Comparison of ENCODE assay signal across 10 cellular contexts in the genomic region with DNA sequence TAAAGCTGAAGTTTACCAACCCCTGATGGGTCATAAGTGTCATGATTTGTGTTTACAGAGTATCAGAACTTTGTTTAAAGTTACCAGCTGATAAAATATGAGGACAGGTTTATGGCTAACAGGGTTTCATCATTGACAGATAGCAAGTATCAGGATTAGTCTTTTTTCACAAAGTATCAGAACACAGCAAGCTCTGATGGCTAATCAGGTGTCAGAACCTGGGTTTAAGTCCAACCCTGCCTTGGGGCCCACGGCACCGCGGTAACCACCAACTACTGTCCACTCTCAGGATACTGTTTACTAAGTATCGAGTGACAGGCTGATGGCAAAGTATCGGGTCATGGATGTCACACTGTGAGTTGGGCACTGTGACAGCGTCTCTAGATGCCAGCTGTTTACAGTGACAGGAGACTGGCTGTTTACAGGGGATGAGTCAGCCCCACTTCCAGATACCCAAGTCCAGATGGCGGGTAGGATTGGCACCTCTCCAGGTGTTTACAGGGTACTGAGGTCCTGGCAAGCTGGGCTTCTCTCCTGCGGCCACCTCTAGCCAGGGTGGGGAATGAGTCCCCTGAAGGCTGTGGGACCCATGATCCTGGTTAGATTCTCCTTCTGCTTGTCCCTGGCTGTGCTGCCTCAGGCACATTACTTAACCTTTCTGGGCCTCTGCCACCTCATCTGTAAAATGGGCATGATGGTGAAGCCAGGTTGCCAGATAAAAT. TPM values are rescaled to one million over a fixed set of nuclear protein-coding genes. Genes with fewer than 3 reads are reported as not detected.
DNase-seq lines count a peak whose midpoint lies in the region; ATAC-seq, FAIRE-seq and TF ChIP-seq lines count a peak whose summit lies in the region.
"Had no signal": no experiment of that assay in that cellular context is flagged by ENCODE, and none has a peak within 500 bp of the region (broad histone marks: within the 10 kb centered on the region; RNA-seq: fewer than 3 reads in every experiment).

No MANE protein-coding gene starts in this region.

- no peak overlapping the region for H2AFZ ChIP-seq in IMR-90 (replicated peaks; ENCODE audit: low read length, poor library complexity)

- H4K91ac ChIP-seq in IMR-90 (ENCODE audit: insufficient read depth, low read depth, low read length), result no peak overlapping the region

- no peak overlapping the region for H3K18ac ChIP-seq in IMR-90 (ENCODE audit: low read depth, low read length)

- peak overlapping the region; percentile 10; the same call in 1 of the 2 replicates for H3K4ac ChIP-seq in IMR-90 (ENCODE audit: low read depth, low read length)

- peaks cover 3% of the 10 kb centered on the region; the same call in 1 of the 2 replicates for H3K9me1 ChIP-seq in IMR-90 (ENCODE audit: insufficient read depth, low read length)

- no peaks in the 10 kb centered on the region for H3K36me3 ChIP-seq in IMR-90 (ENCODE audit: control insufficient read depth, insufficient read depth, low read length)
- no peaks in the 10 kb centered on the region for H3K36me3 ChIP-seq in SJCRH30
- H3K36me3 ChIP-seq in right atrium auricular region, result no peaks in the 10 kb centered on the region

- no peak overlapping the region for H3K9ac ChIP-seq in IMR-90 (ENCODE audit: low read depth, low read length)

- dilution Hi-C loops in IMR-90 (cut with HindIII; ENCODE audit: low sequenced_read_pairs, unreplicated experiment), result no loop called here

- H2BK120ac ChIP-seq in IMR-90 (ENCODE audit: low read depth, low read length), result peak overlapping the region; percentile 26; the same call in 1 of the 2 replicates

- CTCF ChIA-PET in IMR-90 (lab: Yijun Ruan, JAX), result interaction anchor here (0.7 kb wide), 1 partner anchor 212 kb away, joined by 5 read pairs; no protein-coding TSS in a partner anchor

- TF ChIP-seq CTCF in IMR-90 (conservative IDR thresholded peaks at IDR 0.05; ENCODE audit: low read depth, low read length), result no peak
- no peak for TF ChIP-seq CTCF in right atrium auricular region (IDR thresholded peaks at IDR 0.05)

- no peak overlapping the region for H3K14ac ChIP-seq in IMR-90 (replicated peaks; ENCODE audit: low read depth, low read length)

- no peak overlapping the region for H2BK20ac ChIP-seq in IMR-90 (ENCODE audit: low read depth, low read length)

- no peak overlapping the region for H2AK9ac ChIP-seq in IMR-90 (replicated peaks; ENCODE audit: low read depth, low read length, poor library complexity)

- H2AK5ac ChIP-seq in IMR-90 (ENCODE audit: low read depth, low read length), result peak overlapping the region; percentile 56; the same call in 1 of the 2 replicates

- no peak overlapping the region for H2BK15ac ChIP-seq in IMR-90 (ENCODE audit: low read depth, low read length)

- no peak for TF ChIP-seq RAD21 in IMR-90 (IDR thresholded peaks at IDR 0.05; ENCODE audit: low read length)

- no peak overlapping the region for H3K56ac ChIP-seq in IMR-90 (ENCODE audit: extremely low read depth, insufficient read depth, low read length)

- no peak for TF ChIP-seq POLR2A in IMR-90 (IDR thresholded peaks at IDR 0.05; ENCODE audit: low read depth, low read length)

- H3K23ac ChIP-seq in IMR-90 (ENCODE audit: low read depth, low read length), result no peak overlapping the region; the same call in 1 of the 2 replicates

- no TSS peak for BruUV-seq in IMR-90 (replicated peaks; lab: Mats Ljungman, UMichigan)

- H4K8ac ChIP-seq in IMR-90 (ENCODE audit: low read depth in 2 of 2, low read length in 2 of 2), result no peak overlapping the region; a peak in 1 of 4 replicates

- WGBS in IMR-90 (ENCODE audit: extremely low coverage in 2 of 2, insufficient read length in 1 of 2), 2 experiments, result 40% methylated on average over 1 of the region's 8 CpGs; no CpG with 5 or more reads in 1 of the 2 experiments

- H3K9me3 ChIP-seq in IMR-90 (ENCODE audit: control insufficient read depth, insufficient read depth, low read length) (no peaks in the 10 kb centered on the region), SJCRH30 (replicated peaks) (no peaks in the 10 kb centered on the region), right atrium auricular region (no peaks in the 10 kb centered on the region)

- in situ Hi-C loops in IMR-90 (cut with MboI; ENCODE audit: low sequenced_read_pairs), result no loop called here

- ATAC-seq in IMR-90 (ENCODE audit: low read depth), result peak; percentile 29
- ATAC-seq in GM21576 (IDR thresholded peaks at IDR 0.05; ENCODE audit: unreplicated experiment), result no peak
- ATAC-seq in HG03108 (IDR thresholded peaks at IDR 0.05; ENCODE audit: unreplicated experiment), result no peak

- no peaks in the 10 kb centered on the region for H3K27me3 ChIP-seq in IMR-90 (ENCODE audit: control insufficient read depth, insufficient read depth, low read length)
- peaks cover 8% of the 10 kb centered on the region; the same call in 1 of the 2 replicates for H3K27me3 ChIP-seq in SJCRH30
- H3K27me3 ChIP-seq in right atrium auricular region, result no peaks in the 10 kb centered on the region

- H2BK5ac ChIP-seq in IMR-90 (ENCODE audit: low read depth, low read length, poor library complexity, severe bottlenecking), result no peak overlapping the region

- intact Hi-C loops in IMR-90 (cut with micrococcal nuclease), result no loop called here

- no peak overlapping the region; the same call in 1 of the 2 replicates for H3K4me2 ChIP-seq in IMR-90 (ENCODE audit: low read depth, low read length)

- FAIRE-seq in GM19239 (lab: Jason Lieb, UNC), result no peak

- POLR2A ChIA-PET in IMR-90 (lab: Charles Lee; ENCODE audit: unreplicated experiment), result no interaction called here

- no peaks in the 10 kb centered on the region; the same call in 1 of the 2 replicates for H4K20me1 ChIP-seq in IMR-90 (ENCODE audit: insufficient read depth, low read length)

- H3K27ac ChIP-seq in IMR-90 (ENCODE audit: insufficient read depth, low read length) (no peak overlapping the region), SJCRH30 (no peak overlapping the region), right atrium auricular region (peak overlapping the region; percentile 37 to 78)

- no peak overlapping the region for H3K4me3 ChIP-seq in IMR-90 (ENCODE audit: insufficient read depth, low read depth, low read length)
- no peak overlapping the region for H3K4me3 ChIP-seq in SJCRH30
- H3K4me3 ChIP-seq in right atrium auricular region, result no peak overlapping the region

- H3K4me1 ChIP-seq in IMR-90 (ENCODE audit: control insufficient read depth, insufficient read depth, low read length), result peaks cover 3% of the 10 kb centered on the region
- no peaks in the 10 kb centered on the region; the same call in 1 of the 2 replicates for H3K4me1 ChIP-seq in SJCRH30
- peaks cover 0 to 10% of the 10 kb centered on the region in 2 donors for H3K4me1 ChIP-seq in right atrium auricular region

- no peaks in the 10 kb centered on the region for H3K79me1 ChIP-seq in IMR-90 (ENCODE audit: low read depth in 1 of 2, low read length in 2 of 2)

- DNase-seq in A172 (ENCODE audit: low spot score), result peak; percentile 64
- peak; percentile 32 for DNase-seq in IMR-90
- peak; percentile 30 to 50 for DNase-seq in SJCRH30
- peak; percentile 70 for DNase-seq in right atrium auricular region (ENCODE audit: low spot score)
- no peak for DNase-seq in GM19239 (ENCODE audit: insufficient read length, low spot score)
- DNase-seq in stimulated activated CD4-positive, alpha-beta T cell treated with anti-CD3 and anti-CD28 coated beads, Interleukin-2, amount 100 ng/mL, for 24 hours, result no peak
- DNase-seq: activated T-cell treated with anti-CD3 and anti-CD28 coated beads, Interleukin-2, amount 50 U/mL, for 72 hours; stimulated activated CD4-positive, alpha-beta T cell treated with anti-CD3 and anti-CD28 coated beads, Interleukin-2, amount 100 ng/mL, for 48 hours had no signal

- H4K5ac ChIP-seq in IMR-90 (ENCODE audit: low read depth, low read length), result no peak overlapping the region

TF ChIP-seq in IMR-90, 13 proteins besides CTCF, POLR2A, EP300 and RAD21:
- TF ChIP-seq NFE2L2 (IDR thresholded peaks at IDR 0.05; ENCODE audit: low read depth, low read length), result no peak
- TF ChIP-seq FOS (IDR thresholded peaks at IDR 0.05; ENCODE audit: low read depth, low read length), result peak; percentile 12; the same call in 1 of the 2 replicates
- no peak for TF ChIP-seq CHD1 (IDR thresholded peaks at IDR 0.05; ENCODE audit: low read depth, low read length)
- no peak for TF ChIP-seq BHLHE40 (IDR thresholded peaks at IDR 0.05; ENCODE audit: low read depth, low read length)
- no peak for TF ChIP-seq RFX5 (IDR thresholded peaks at IDR 0.05; ENCODE audit: low read depth, low read length)
- TF ChIP-seq SMC3 (IDR thresholded peaks at IDR 0.05; ENCODE audit: low read depth, low read length), result no peak

RNA-seq across cellular contexts. Expression of gene ARRDC2, which starts 21.8 kb away (rescaled TPM):
- total RNA-seq in A172 (2014; rRNA removed; shearing (Covaris generic)), result 7.4 and 12.2 TPM in 2 replicates
- total RNA-seq in IMR-90 (2012; rRNA removed) (1.4 and 1.9 TPM in 2 replicates), right atrium auricular region (10 to 100 TPM; 26.7 to 42.4 TPM)
- 4.5 and 4.9 TPM in 2 replicates for polyA plus RNA-seq in IMR-90 (2012; rRNA removed)
- polyA plus RNA-seq in IMR-90 (2012; cell fraction: cytosol; rRNA removed), result 1.7 and 6.3 TPM in 2 replicates
- 11.8 and 32.4 TPM in 2 replicates for polyA plus RNA-seq in IMR-90 (2012; cell fraction: nucleus; rRNA removed; ENCODE audit: low replicate concordance)
- 1.9 and 2.0 TPM in 2 replicates for total RNA-seq in SJCRH30 (2014; rRNA removed; shearing (Covaris generic))

RNA-seq across cellular contexts. Expression of gene IL12RB1, which starts 57.0 kb away (rescaled TPM):
- total RNA-seq in A172 (2014; rRNA removed; shearing (Covaris generic)), result 0.93 TPM in 1 of 2 replicates, not detected in the other
- total RNA-seq in IMR-90 (2012; rRNA removed) (not detected in 2 replicates), right atrium auricular region (under 1 TPM; 0.22 to 0.75 TPM)
- not detected in 2 replicates for polyA plus RNA-seq in IMR-90 (2012; rRNA removed)
- 0.08 TPM in 1 of 2 replicates, not detected in the other for polyA plus RNA-seq in IMR-90 (2012; cell fraction: cytosol; rRNA removed)
- 0.11 TPM in 1 of 2 replicates, not detected in the other for polyA plus RNA-seq in IMR-90 (2012; cell fraction: nucleus; rRNA removed; ENCODE audit: low replicate concordance)
- total RNA-seq in SJCRH30 (2014; rRNA removed; shearing (Covaris generic)), result not detected in 2 replicates

Comparison
In these comparisons a context has a peak if more than half of its experiments do, and no peak if none do; other contexts are left out.
1. DNase-seq: peak in A172 (single experiment), IMR-90 (single experiment), SJCRH30 (2 of 2) and right atrium auricular region (single experiment); none in GM19239 (single experiment) and stimulated activated CD4-positive, alpha-beta T cell treated with anti-CD3 and anti-CD28 coated beads, Interleukin-2, amount 100 ng/mL, for 24 hours (0 of 2).
2. H3K27ac ChIP-seq: peak in right atrium auricular region (2 of 2); none in IMR-90 (single experiment) and SJCRH30 (single experiment).